8 cellular contexts compared by ENCODE assay signal in the genomic region with DNA sequence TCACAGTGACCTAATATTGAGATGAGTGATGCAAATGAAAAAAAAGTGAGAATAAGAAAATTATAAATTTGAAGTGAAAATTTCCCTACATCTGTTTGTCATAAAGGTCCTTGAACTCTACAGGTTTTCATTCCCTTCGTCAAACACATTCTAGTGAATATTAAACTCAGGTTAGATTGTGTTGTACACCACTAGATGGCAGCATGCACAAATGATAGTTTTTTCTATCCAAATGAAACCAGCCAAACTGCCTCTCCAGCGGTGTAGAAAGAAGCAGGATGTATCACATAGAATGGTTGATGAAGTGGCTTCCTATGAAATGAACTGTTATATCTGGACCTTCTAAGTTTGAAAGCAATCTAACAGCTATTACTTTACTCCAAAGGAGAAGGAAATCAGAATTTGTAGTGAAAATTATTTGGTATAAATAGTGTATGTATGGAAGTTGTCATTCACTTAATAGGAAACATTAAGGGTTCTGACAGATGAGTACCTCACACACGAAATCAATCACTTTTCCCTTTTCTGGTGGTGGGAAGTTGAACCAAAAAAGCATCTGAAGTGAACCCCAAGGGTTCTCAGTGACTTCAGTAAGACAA.
A peak's percentile ranks its signal among the peaks of the same experiment; 100 is the strongest.
DNase-seq lines count a peak whose midpoint lies in the region; ATAC-seq and TF ChIP-seq lines count a peak whose summit lies in the region.

No MANE protein-coding gene starts in this region.

- POLR2A ChIA-PET in naive thymus-derived CD4-positive, alpha-beta T cell (lab: Charles Lee): no interaction called here

- intact Hi-C loops in naive thymus-derived CD4-positive, alpha-beta T cell (cut with micrococcal nuclease): loop anchor here (1.0 to 10.0 kb wide), 9 partner anchors 10 to 1986 kb away; a partner anchor contains a TSS

- no peaks in the 10 kb centered on the region for H3K4me1 ChIP-seq in naive thymus-derived CD4-positive, alpha-beta T cell (ENCODE audit: control insufficient read depth in 2 of 2, insufficient read depth in 2 of 2, low read length in 2 of 2)

- H3K4me3 Mint-ChIP-seq in T-helper 2 cell treated with Interferon-gamma antibody and Interleukin-4, amounts not matched to agents 5 μg/mL and 100 μg/mL, for 36 hours: no peak overlapping the region
- H3K4me3 Mint-ChIP-seq in naive thymus-derived CD4-positive, alpha-beta T cell: no peak overlapping the region

- peaks cover 16% of the 10 kb centered on the region for H3K4me1 Mint-ChIP-seq in T-helper 2 cell treated with Interferon-gamma antibody and Interleukin-4, amounts not matched to agents 5 μg/mL and 100 μg/mL, for 36 hours (ENCODE audit: low read depth)
- H3K4me1 Mint-ChIP-seq in naive thymus-derived CD4-positive, alpha-beta T cell: peaks cover 0 to 6% (median 0%) of the 10 kb centered on the region in 7 donors

- ATAC-seq in GM18505 (IDR thresholded peaks at IDR 0.05; ENCODE audit: unreplicated experiment) (peak; percentile 80), HG02798 (IDR thresholded peaks at IDR 0.05; ENCODE audit: poor library complexity, unreplicated experiment) (peak; percentile 86)
- ATAC-seq in naive thymus-derived CD4-positive, alpha-beta T cell: peak; percentile 81

- no peak overlapping the region for H3K27ac ChIP-seq in naive thymus-derived CD4-positive, alpha-beta T cell (ENCODE audit: low read depth, low read length)

- CTCF ChIA-PET in naive thymus-derived CD4-positive, alpha-beta T cell (lab: Charles Lee): interaction anchor here (1.7 kb wide), 1 partner anchor 39 kb away, joined by 6 read pairs; no protein-coding TSS in a partner anchor

- H3K27me3 ChIP-seq in naive thymus-derived CD4-positive, alpha-beta T cell (ENCODE audit: control insufficient read depth in 2 of 2, insufficient read depth in 2 of 2, low read length in 2 of 2): no peaks in the 10 kb centered on the region

- peak; percentile 65 for DNase-seq in CD1c-positive myeloid dendritic cell (ENCODE audit: extremely low spot score)
- DNase-seq in NCI-H1092 treated with DMSO at 0.1 percent for 48 hours (lab: John Stamatoyannopoulos, UW): peak; percentile 67
- DNase-seq in T-helper 2 cell treated with Interferon-gamma antibody and Interleukin-4, amounts not matched to agents 5 μg/mL and 100 μg/mL, for 36 hours (ENCODE audit: low spot score): peak; percentile 27
- DNase-seq in erythroblast (lab: John Stamatoyannopoulos, UW): peak; percentile 59 to 71
- peak in 7 of 9 donors; percentile 36 to 76 (median 64) for DNase-seq in naive thymus-derived CD4-positive, alpha-beta T cell
- DNase-seq in activated effector memory CD4-positive, alpha-beta T cell treated with Interleukin-2 at 50 U/mL for 16 hours: no peak

- no peak overlapping the region for H3K27ac Mint-ChIP-seq in T-helper 2 cell treated with Interferon-gamma antibody and Interleukin-4, amounts not matched to agents 5 μg/mL and 100 μg/mL, for 36 hours
- H3K27ac Mint-ChIP-seq in naive thymus-derived CD4-positive, alpha-beta T cell: no peak overlapping the region

- H3K36me3 ChIP-seq in naive thymus-derived CD4-positive, alpha-beta T cell (ENCODE audit: control insufficient read depth in 2 of 3, insufficient read depth in 3 of 3, low read length in 3 of 3): no peaks in the 10 kb centered on the region

- TF ChIP-seq POLR2A in GM18505 (IDR thresholded peaks at IDR 0.05; ENCODE audit: borderline replicate concordance, extremely low read depth, insufficient read depth, insufficient read length): no peak
- TF ChIP-seq POLR2A in erythroblast (IDR thresholded peaks at IDR 0.05; ENCODE audit: low read length): no peak

- no peaks in the 10 kb centered on the region for H3K9me3 ChIP-seq in naive thymus-derived CD4-positive, alpha-beta T cell (ENCODE audit: control insufficient read depth in 2 of 3, low read length in 3 of 3)

- peaks cover 2% of the 10 kb centered on the region for H3K27me3 Mint-ChIP-seq in T-helper 2 cell treated with Interferon-gamma antibody and Interleukin-4, amounts not matched to agents 5 μg/mL and 100 μg/mL, for 36 hours (ENCODE audit: low read depth)
- peaks cover 0 to 11% (median 0%) of the 10 kb centered on the region in 5 donors for H3K27me3 Mint-ChIP-seq in naive thymus-derived CD4-positive, alpha-beta T cell

- H3K36me3 Mint-ChIP-seq in T-helper 2 cell treated with Interferon-gamma antibody and Interleukin-4, amounts not matched to agents 5 μg/mL and 100 μg/mL, for 36 hours (ENCODE audit: low read depth): no peaks in the 10 kb centered on the region
- no peaks in the 10 kb centered on the region for H3K36me3 Mint-ChIP-seq in naive thymus-derived CD4-positive, alpha-beta T cell

- no peaks in the 10 kb centered on the region for H3K9me3 Mint-ChIP-seq in T-helper 2 cell treated with Interferon-gamma antibody and Interleukin-4, amounts not matched to agents 5 μg/mL and 100 μg/mL, for 36 hours
- no peaks in the 10 kb centered on the region for H3K9me3 Mint-ChIP-seq in naive thymus-derived CD4-positive, alpha-beta T cell

- no peak overlapping the region for H3K4me3 ChIP-seq in naive thymus-derived CD4-positive, alpha-beta T cell (ENCODE audit: low read length)
